ENCODE assay signal across 29 cellular contexts in the genomic region with DNA sequence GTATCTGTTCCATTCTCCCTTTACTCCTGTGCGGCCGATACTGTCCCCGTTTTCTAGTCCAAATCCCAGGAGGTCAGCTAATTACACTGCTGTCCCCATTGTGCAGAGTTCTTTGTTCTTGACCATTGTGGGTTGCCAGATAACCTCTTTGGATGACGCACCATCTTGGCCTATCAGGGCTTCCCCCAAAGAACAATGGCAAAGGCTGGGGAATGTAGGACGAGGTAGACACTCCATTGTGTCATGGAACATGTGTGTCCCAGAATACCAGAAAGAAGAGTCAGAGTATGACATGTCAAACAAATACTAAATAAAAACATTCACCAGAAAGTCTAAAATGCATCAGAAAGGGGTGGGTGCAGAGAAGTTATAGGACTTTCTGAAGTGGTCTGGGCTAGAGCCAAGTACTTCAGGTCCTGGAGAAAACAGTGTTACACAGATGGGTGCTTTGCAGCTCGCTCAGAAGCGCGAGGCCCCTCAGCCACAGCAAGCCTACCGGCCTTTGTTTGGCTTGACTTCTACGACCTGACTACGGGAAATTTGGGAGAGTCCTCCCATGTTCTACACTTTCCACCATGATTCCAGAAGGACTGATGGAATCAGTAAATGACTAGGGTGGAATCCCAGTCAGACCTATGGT.
"Had no signal": no experiment of that assay in that cellular context is flagged by ENCODE, and none has a peak within 500 bp of the region (broad histone marks: within the 10 kb centered on the region; RNA-seq: fewer than 3 reads in every experiment).

No MANE protein-coding gene starts in this region.

- H3K27ac Mint-ChIP-seq: activated CD4-positive, alpha-beta memory T cell treated with anti-CD3 and anti-CD28 coated beads for 36 hours; activated CD8-positive, alpha-beta memory T cell treated with anti-CD3 and anti-CD28 coated beads, Interleukin-2, amount 10 ng/mL, durations not matched to agents 7 days and 5 days; activated CD8-positive, alpha-beta T cell treated with anti-CD3 and anti-CD28 coated beads, Interleukin-2, amount 10 ng/mL, durations not matched to agents 7 days and 5 days; activated naive CD4-positive, alpha-beta T cell treated with anti-CD3 and anti-CD28 coated beads, Interleukin-2, amount 10 ng/mL, durations not matched to agents 7 days and 5 days; activated naive CD4-positive, alpha-beta T cell treated with anti-CD3 and anti-CD28 coated beads, Interleukin-2, amount 50 U/mL, for 72 hours; activated naive CD8-positive, alpha-beta T cell treated with anti-CD3 and anti-CD28 coated beads, Interleukin-2, amount 10 ng/mL, durations not matched to agents 7 days and 5 days; activated T-helper 1 cell treated with anti-CD3 and anti-CD28 coated beads, Interleukin-12 subunit alpha, Interleukin-12 subunit beta, Interleukin-2, Interleukin-4 antibody, amounts not matched to agents 30 ng/mL and 10 ng/mL and 1 ng/mL, durations not matched to agents 14 hours and 24 hours and 36 hours; WTC11 had no signal

- ATAC-seq: activated CD8-positive, alpha-beta memory T cell treated with anti-CD3 and anti-CD28 coated beads, Interleukin-2, amount 10 ng/mL, durations not matched to agents 7 days and 5 days; activated CD8-positive, alpha-beta T cell treated with anti-CD3 and anti-CD28 coated beads, Interleukin-2, amount 10 ng/mL, durations not matched to agents 7 days and 5 days; activated naive CD4-positive, alpha-beta T cell treated with anti-CD3 and anti-CD28 coated beads, Interleukin-2, amount 50 U/mL, for 72 hours; foreskin keratinocyte; gastrocnemius medialis; WTC11 had no signal

- H3K4me3 ChIP-seq: ascending aorta, breast epithelium, cardiac muscle cell, colonic mucosa, esophagus squamous epithelium, gastrocnemius medialis had no signal

- H3K27ac ChIP-seq: ascending aorta, breast epithelium, cardiac muscle cell, colonic mucosa, epithelial cell of prostate, esophagus squamous epithelium, foreskin keratinocyte, gastrocnemius medialis, VCaP had no signal

- H3K36me3 ChIP-seq: ascending aorta, breast epithelium, cardiac muscle cell, colonic mucosa, esophagus squamous epithelium, gastrocnemius medialis had no signal

- H3K4me1 ChIP-seq: ascending aorta, breast epithelium, colonic mucosa, foreskin keratinocyte had no signal

- H3K4me1 Mint-ChIP-seq: activated CD8-positive, alpha-beta memory T cell treated with anti-CD3 and anti-CD28 coated beads, Interleukin-2, amount 10 ng/mL, durations not matched to agents 7 days and 5 days; activated naive CD4-positive, alpha-beta T cell treated with anti-CD3 and anti-CD28 coated beads, Interleukin-2, amount 10 ng/mL, durations not matched to agents 7 days and 5 days had no signal

- H3K27me3 Mint-ChIP-seq: activated CD4-positive, alpha-beta memory T cell treated with anti-CD3 and anti-CD28 coated beads for 36 hours; activated CD8-positive, alpha-beta memory T cell treated with anti-CD3 and anti-CD28 coated beads, Interleukin-2, amount 10 ng/mL, durations not matched to agents 7 days and 5 days; brain had no signal

- H3K9me3 Mint-ChIP-seq: activated CD4-positive, alpha-beta memory T cell treated with anti-CD3 and anti-CD28 coated beads for 36 hours; activated naive CD4-positive, alpha-beta T cell treated with anti-CD3 and anti-CD28 coated beads, Interleukin-2, amount 10 ng/mL, durations not matched to agents 7 days and 5 days; activated naive CD4-positive, alpha-beta T cell treated with anti-CD3 and anti-CD28 coated beads, Interleukin-2, amount 50 U/mL, for 72 hours; activated T-helper 1 cell treated with anti-CD3 and anti-CD28 coated beads, Interleukin-12 subunit alpha, Interleukin-12 subunit beta, Interleukin-2, Interleukin-4 antibody, amounts not matched to agents 30 ng/mL and 10 ng/mL and 1 ng/mL, durations not matched to agents 14 hours and 24 hours and 36 hours; brain; WTC11 had no signal

- H3K27me3 ChIP-seq: ascending aorta, breast epithelium, cardiac muscle cell, colonic mucosa, esophagus squamous epithelium, foreskin keratinocyte, gastrocnemius medialis had no signal

- H3K4me3 Mint-ChIP-seq: activated CD4-positive, alpha-beta memory T cell treated with anti-CD3 and anti-CD28 coated beads for 36 hours; activated CD8-positive, alpha-beta memory T cell treated with anti-CD3 and anti-CD28 coated beads, Interleukin-2, amount 10 ng/mL, durations not matched to agents 7 days and 5 days; activated CD8-positive, alpha-beta T cell treated with anti-CD3 and anti-CD28 coated beads, Interleukin-2, amount 10 ng/mL, durations not matched to agents 7 days and 5 days; activated naive CD4-positive, alpha-beta T cell treated with anti-CD3 and anti-CD28 coated beads, Interleukin-2, amount 10 ng/mL, durations not matched to agents 7 days and 5 days; activated naive CD8-positive, alpha-beta T cell treated with anti-CD3 and anti-CD28 coated beads, Interleukin-2, amount 10 ng/mL, durations not matched to agents 7 days and 5 days; activated T-helper 1 cell treated with anti-CD3 and anti-CD28 coated beads, Interleukin-12 subunit alpha, Interleukin-12 subunit beta, Interleukin-2, Interleukin-4 antibody, amounts not matched to agents 30 ng/mL and 10 ng/mL and 1 ng/mL, durations not matched to agents 14 hours and 24 hours and 36 hours; brain; WTC11 had no signal

- H3K9me3 ChIP-seq: ascending aorta, breast epithelium, colonic mucosa, esophagus squamous epithelium, gastrocnemius medialis had no signal

- DNase-seq: activated CD4-positive, alpha-beta memory T cell treated with anti-CD3 and anti-CD28 coated beads for 36 hours; activated CD4-positive, alpha-beta T cell treated with anti-CD3 and anti-CD28 coated beads for 1 hour; activated CD4-positive, alpha-beta T cell treated with anti-CD3 and anti-CD28 coated beads for 4 hours; activated CD8-positive, alpha-beta memory T cell treated with anti-CD3 and anti-CD28 coated beads, Interleukin-2, amount 10 ng/mL, durations not matched to agents 7 days and 5 days; activated CD8-positive, alpha-beta memory T cell treated with anti-CD3 and anti-CD28 coated beads, Interleukin-2, amount 50 U/mL, for 4 hours; activated CD8-positive, alpha-beta T cell treated with anti-CD3 and anti-CD28 coated beads, Interleukin-2, amount 10 ng/mL, durations not matched to agents 7 days and 5 days; activated gamma-delta T cell; activated naive CD4-positive, alpha-beta T cell; activated naive CD4-positive, alpha-beta T cell treated with anti-CD3 and anti-CD28 coated beads, Interleukin-2, amount 10 ng/mL, durations not matched to agents 7 days and 5 days; activated naive CD8-positive, alpha-beta T cell treated with anti-CD3 and anti-CD28 coated beads, Interleukin-2, amount 10 ng/mL, durations not matched to agents 7 days and 5 days; activated T-cell treated with anti-CD3 and anti-CD28 coated beads, Interleukin-2, amount 50 U/mL, for 1 hour; activated T-cell treated with anti-CD3 and anti-CD28 coated beads, Interleukin-2, amount 50 U/mL, for 48 hours; central memory CD4-positive, alpha-beta T cell; cerebellar nuclear complex; colonic mucosa; effector CD8-positive, alpha-beta T cell; esophagus squamous epithelium; foreskin keratinocyte; gastrocnemius medialis; T-helper 2 cell had no signal

- H3K36me3 Mint-ChIP-seq: activated CD4-positive, alpha-beta memory T cell treated with anti-CD3 and anti-CD28 coated beads for 36 hours; activated CD8-positive, alpha-beta memory T cell treated with anti-CD3 and anti-CD28 coated beads, Interleukin-2, amount 10 ng/mL, durations not matched to agents 7 days and 5 days; activated naive CD4-positive, alpha-beta T cell treated with anti-CD3 and anti-CD28 coated beads, Interleukin-2, amount 10 ng/mL, durations not matched to agents 7 days and 5 days; activated naive CD4-positive, alpha-beta T cell treated with anti-CD3 and anti-CD28 coated beads, Interleukin-2, amount 50 U/mL, for 72 hours; activated naive CD8-positive, alpha-beta T cell treated with anti-CD3 and anti-CD28 coated beads, Interleukin-2, amount 10 ng/mL, durations not matched to agents 7 days and 5 days; brain; WTC11 had no signal
